In the genomic region with DNA sequence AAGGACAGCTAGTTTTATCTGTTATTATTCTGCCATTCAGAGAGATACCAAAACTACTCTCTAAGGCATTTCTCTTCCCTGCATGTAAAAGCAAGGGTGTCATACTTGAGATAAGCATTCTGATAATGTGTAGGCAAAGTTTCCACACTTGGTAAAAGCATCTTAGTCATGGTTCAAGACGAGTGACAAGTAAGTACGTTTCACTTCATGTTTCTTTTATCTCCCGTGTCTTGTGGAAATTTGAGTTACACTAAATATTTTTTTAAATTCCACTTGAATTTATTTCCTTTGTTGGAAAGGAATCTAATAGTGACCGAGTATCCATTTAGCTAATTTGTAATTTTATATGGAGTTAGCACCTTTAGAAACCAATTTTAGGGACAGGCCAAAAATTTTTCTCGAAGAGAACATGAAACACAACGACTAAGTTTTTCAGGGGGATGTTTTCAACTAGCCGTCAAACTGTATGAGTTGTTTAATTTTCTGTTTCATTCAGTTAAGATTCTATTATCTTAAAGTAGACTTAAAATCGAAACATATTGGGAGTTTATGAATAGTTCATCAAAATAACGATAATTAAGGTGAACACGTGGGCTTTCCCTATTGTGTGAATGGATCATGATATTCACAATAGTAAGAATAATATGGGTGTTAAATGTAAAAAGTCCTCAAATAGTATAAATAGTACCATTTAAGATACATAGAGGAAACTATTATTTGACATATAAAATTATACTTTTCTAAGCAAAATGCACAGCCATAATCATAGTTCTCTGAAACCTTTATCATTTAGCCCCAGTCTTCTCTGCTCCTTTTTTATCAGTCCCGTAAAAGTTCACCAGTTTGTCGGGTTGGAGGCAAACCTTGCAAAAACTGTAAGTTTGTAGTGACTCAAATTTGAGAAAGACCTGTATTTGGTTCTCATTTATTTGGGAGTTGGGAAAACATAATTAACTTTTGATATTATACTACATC, we compare ENCODE assay signal across 8 cellular contexts. TPM values are rescaled to one million over a fixed set of nuclear protein-coding genes. Genes with fewer than 3 reads are reported as not detected.
DNase-seq lines count a peak whose midpoint lies in the region; ATAC-seq, FAIRE-seq and TF ChIP-seq lines count a peak whose summit lies in the region.

No MANE protein-coding gene starts in this region.

- no peak overlapping the region for H3K4me3 ChIP-seq in bronchial epithelial cell (ENCODE audit: low read depth, low read length)

- FAIRE-seq in GM19239 (lab: Jason Lieb, UNC) (peak; percentile 33), bronchial epithelial cell (lab: Jason Lieb, UNC) (no peak), HTR-8/SVneo (lab: Jason Lieb, UNC) (no peak)

- DNase-seq in GM19239 (ENCODE audit: insufficient read length, low spot score) (no peak), NOMO-1 treated with DMSO at 0.1 percent for 48 hours (lab: John Stamatoyannopoulos, UW; ENCODE audit: unreplicated experiment) (peak; percentile 52), bronchial epithelial cell (ENCODE audit: low read depth) (peak; percentile 28), putamen (ENCODE audit: low spot score) (peak; percentile 22), HTR-8/SVneo (ENCODE audit: insufficient read length, low spot score) (no peak)

- no peaks in the 10 kb centered on the region for H3K36me3 ChIP-seq in bronchial epithelial cell (ENCODE audit: control insufficient read depth, insufficient read depth, low read length)

- TF ChIP-seq CTCF in bronchial epithelial cell (IDR thresholded peaks at IDR 0.05; ENCODE audit: insufficient read depth, low read length, severe bottlenecking) = no peak

- no peaks in the 10 kb centered on the region for H3K27me3 ChIP-seq in bronchial epithelial cell (ENCODE audit: control insufficient read depth, insufficient read depth, low read length)

- no peak for ATAC-seq in GM19035 (IDR thresholded peaks at IDR 0.05; ENCODE audit: unreplicated experiment)
- ATAC-seq in GM18873 (IDR thresholded peaks at IDR 0.05; ENCODE audit: low FRiP score, unreplicated experiment) = no peak
- ATAC-seq in HG02981 (IDR thresholded peaks at IDR 0.05; ENCODE audit: unreplicated experiment) = no peak

RNA-seq across cellular contexts. Expression of gene RFESD, which starts 1.6 kb away (rescaled TPM):
- 1.6 and 2.2 TPM in 2 replicates for total RNA-seq in bronchial epithelial cell

RNA-seq across cellular contexts. Expression of gene GPR150, which starts 28.3 kb away (rescaled TPM):
- total RNA-seq in bronchial epithelial cell = 0.26 TPM in 2 replicates

RNA-seq across cellular contexts. Expression of gene SPATA9, which starts 34.6 kb away (rescaled TPM):
- not detected in 2 replicates for total RNA-seq in bronchial epithelial cell

Comparison
In these comparisons a context has a peak if more than half of its experiments do, and no peak if none do; other contexts are left out.
1. DNase-seq: peak in NOMO-1 treated with DMSO at 0.1 percent for 48 hours (single experiment), bronchial epithelial cell (single experiment) and putamen (single experiment); none in GM19239 (single experiment) and HTR-8/SVneo (single experiment).